1 cellular context compared by ENCODE assay signal in the genomic region with DNA sequence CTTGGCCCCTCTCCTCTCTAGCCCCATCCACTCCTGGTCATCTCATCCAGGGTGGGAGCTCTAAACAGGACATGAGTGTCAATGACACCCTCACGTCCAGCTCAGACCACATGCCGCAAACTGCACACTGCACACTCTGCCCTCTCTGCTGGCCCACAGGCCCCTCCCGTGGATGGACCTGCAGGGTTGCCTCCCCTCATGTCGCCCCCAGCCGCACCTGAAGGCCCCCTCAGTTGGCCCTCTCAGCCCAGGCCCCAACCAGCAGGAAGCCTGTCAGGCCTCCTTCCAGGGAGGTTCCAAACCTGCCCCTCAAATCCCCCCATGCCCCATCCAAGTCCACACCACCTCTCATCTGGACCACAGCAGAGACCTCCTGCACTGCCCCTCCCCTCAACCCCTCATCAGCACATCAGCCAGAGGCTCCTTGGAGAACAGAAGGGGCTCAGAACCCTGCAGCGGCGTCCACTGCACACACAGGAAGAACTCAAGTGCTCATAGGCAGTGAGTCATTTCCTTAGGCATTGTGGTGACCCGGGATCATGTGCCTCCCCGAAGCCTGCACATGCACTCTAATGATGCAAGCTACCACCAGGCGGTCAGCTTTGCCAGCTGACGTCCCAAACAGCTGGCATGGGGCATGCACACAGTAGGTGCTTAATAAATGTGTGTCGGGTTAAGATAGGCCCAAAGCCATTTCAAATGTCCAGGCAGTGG.
TF ChIP-seq lines count a peak whose summit lies in the region.

No MANE protein-coding gene starts in this region.

TF ChIP-seq in GM23338, 12 proteins besides CTCF, POLR2A, EP300 and RAD21 (continued from another document):
- TF ChIP-seq, protein P1, sequence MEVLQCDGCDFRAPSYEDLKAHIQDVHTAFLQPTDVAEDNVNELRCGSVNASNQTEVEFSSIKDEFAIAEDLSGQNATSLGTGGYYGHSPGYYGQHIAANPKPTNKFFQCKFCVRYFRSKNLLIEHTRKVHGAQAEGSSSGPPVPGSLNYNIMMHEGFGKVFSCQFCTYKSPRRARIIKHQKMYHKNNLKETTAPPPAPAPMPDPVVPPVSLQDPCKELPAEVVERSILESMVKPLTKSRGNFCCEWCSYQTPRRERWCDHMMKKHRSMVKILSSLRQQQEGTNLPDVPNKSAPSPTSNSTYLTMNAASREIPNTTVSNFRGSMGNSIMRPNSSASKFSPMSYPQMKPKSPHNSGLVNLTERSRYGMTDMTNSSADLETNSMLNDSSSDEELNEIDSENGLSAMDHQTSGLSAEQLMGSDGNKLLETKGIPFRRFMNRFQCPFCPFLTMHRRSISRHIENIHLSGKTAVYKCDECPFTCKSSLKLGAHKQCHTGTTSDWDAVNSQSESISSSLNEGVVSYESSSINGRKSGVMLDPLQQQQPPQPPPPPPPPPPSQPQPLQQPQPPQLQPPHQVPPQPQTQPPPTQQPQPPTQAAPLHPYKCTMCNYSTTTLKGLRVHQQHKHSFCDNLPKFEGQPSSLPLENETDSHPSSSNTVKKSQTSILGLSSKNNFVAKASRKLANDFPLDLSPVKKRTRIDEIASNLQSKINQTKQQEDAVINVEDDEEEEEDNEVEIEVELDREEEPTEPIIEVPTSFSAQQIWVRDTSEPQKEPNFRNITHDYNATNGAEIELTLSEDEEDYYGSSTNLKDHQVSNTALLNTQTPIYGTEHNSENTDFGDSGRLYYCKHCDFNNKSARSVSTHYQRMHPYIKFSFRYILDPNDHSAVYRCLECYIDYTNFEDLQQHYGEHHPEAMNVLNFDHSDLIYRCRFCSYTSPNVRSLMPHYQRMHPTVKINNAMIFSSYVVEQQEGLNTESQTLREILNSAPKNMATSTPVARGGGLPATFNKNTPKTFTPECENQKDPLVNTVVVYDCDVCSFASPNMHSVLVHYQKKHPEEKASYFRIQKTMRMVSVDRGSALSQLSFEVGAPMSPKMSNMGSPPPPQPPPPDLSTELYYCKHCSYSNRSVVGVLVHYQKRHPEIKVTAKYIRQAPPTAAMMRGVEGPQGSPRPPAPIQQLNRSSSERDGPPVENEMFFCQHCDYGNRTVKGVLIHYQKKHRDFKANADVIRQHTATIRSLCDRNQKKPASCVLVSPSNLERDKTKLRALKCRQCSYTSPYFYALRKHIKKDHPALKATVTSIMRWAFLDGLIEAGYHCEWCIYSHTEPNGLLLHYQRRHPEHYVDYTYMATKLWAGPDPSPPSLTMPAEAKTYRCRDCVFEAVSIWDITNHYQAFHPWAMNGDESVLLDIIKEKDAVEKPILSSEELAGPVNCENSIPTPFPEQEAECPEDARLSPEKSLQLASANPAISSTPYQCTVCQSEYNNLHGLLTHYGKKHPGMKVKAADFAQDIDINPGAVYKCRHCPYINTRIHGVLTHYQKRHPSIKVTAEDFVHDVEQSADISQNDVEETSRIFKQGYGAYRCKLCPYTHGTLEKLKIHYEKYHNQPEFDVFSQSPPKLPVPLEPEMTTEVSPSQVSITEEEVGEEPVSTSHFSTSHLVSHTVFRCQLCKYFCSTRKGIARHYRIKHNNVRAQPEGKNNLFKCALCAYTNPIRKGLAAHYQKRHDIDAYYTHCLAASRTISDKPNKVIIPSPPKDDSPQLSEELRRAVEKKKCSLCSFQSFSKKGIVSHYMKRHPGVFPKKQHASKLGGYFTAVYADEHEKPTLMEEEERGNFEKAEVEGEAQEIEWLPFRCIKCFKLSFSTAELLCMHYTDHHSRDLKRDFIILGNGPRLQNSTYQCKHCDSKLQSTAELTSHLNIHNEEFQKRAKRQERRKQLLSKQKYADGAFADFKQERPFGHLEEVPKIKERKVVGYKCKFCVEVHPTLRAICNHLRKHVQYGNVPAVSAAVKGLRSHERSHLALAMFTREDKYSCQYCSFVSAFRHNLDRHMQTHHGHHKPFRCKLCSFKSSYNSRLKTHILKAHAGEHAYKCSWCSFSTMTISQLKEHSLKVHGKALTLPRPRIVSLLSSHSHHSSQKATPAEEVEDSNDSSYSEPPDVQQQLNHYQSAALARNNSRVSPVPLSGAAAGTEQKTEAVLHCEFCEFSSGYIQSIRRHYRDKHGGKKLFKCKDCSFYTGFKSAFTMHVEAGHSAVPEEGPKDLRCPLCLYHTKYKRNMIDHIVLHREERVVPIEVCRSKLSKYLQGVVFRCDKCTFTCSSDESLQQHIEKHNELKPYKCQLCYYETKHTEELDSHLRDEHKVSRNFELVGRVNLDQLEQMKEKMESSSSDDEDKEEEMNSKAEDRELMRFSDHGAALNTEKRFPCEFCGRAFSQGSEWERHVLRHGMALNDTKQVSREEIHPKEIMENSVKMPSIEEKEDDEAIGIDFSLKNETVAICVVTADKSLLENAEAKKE (CRISPR knock-in tag; IDR thresholded peaks at IDR 0.05) = no peak
